28 cellular contexts compared by ENCODE assay signal in genomic region chr2:228417966-228418365, GRCh38.
DNase-seq lines count a peak whose midpoint lies in the region; ATAC-seq, FAIRE-seq and TF ChIP-seq lines count a peak whose summit lies in the region.
"Had no signal": no experiment of that assay in that cellular context is flagged by ENCODE, and none has a peak within 500 bp of the region (broad histone marks: within the 10 kb centered on the region; RNA-seq: fewer than 3 reads in every experiment).

No MANE protein-coding gene starts in this region.

- peak; percentile 28 for FAIRE-seq in RCC 7860 (lab: Jason Lieb, UNC)
- FAIRE-seq: pancreas, TTC549 had no signal

- H3K27ac ChIP-seq in testis (no peak overlapping the region), right cardiac atrium (ENCODE audit: low read length) (no peak overlapping the region)
- H3K27ac ChIP-seq: 22Rv1, heart left ventricle, pancreas, tibial artery had no signal

- ATAC-seq in right cardiac atrium = no peak
- ATAC-seq: heart left ventricle; naive thymus-derived CD8-positive, alpha-beta T cell; pancreas had no signal

- DNase-seq in DMS79 treated with DMSO at 0.1 percent for 48 hours (lab: John Stamatoyannopoulos, UW) (peak; percentile 51), DMS79 (lab: John Stamatoyannopoulos, UW) (no peak), RCC 7860 (ENCODE audit: low spot score) (no peak), fibroblast of the aortic adventitia (ENCODE audit: low read depth) (peak; percentile 2), testis (no peak), right cardiac atrium (no peak), KBM-7 (no peak)
- no peak for DNase-seq in activated CD4-positive, alpha-beta T cell treated with anti-CD3 and anti-CD28 coated beads for 4 hours
- DNase-seq: activated CD4-positive, alpha-beta T cell treated with anti-CD3 and anti-CD28 coated beads, Interleukin-2, amount 50 U/mL, for 1 hour; activated CD8-positive, alpha-beta memory T cell treated with anti-CD3 and anti-CD28 coated beads, Interleukin-2, amount 50 U/mL, for 48 hours; activated gamma-delta T cell treated with Interleukin-2 at 50 U/mL for 16 hours; amygdala; C1 segment of cervical spinal cord; cerebellar nuclear complex; effector CD8-positive, alpha-beta T cell; heart left ventricle; immature natural killer cell; naive thymus-derived CD8-positive, alpha-beta T cell; NCI-H2029 treated with DMSO at 0.1 percent for 48 hours; NCI-H510A; pancreas; Right ventricle myocardium superior; stimulated activated CD4-positive, alpha-beta T cell treated with anti-CD3 and anti-CD28 coated beads, Interleukin-2, amount 100 ng/mL, for 24 hours; stimulated activated naive CD4-positive, alpha-beta T cell treated with Interleukin-2 at 50 U/mL for 16 hours; tibial artery had no signal

- no peaks in the 10 kb centered on the region for H3K4me1 ChIP-seq in testis
- H3K4me1 ChIP-seq in right cardiac atrium (ENCODE audit: control insufficient read depth, insufficient read depth, low read length) = peaks cover 1% of the 10 kb centered on the region
- H3K4me1 ChIP-seq: HAP-1, pancreas, tibial artery had no signal

- H3K4me3 ChIP-seq in fibroblast of the aortic adventitia (ENCODE audit: low read depth, low read length) = no peak overlapping the region
- H3K4me3 ChIP-seq in testis = no peak overlapping the region
- no peak overlapping the region for H3K4me3 ChIP-seq in right cardiac atrium (ENCODE audit: low read length)
- H3K4me3 ChIP-seq: HAP-1, heart left ventricle, pancreas, tibial artery had no signal

- TF ChIP-seq CTCF in fibroblast of the aortic adventitia (IDR thresholded peaks at IDR 0.05; ENCODE audit: insufficient read depth, low read length) = no peak
- TF ChIP-seq CTCF in testis (IDR thresholded peaks at IDR 0.05) = no peak

- in situ Hi-C loops in KBM-7 (cut with MboI; ENCODE audit: low pct_unique_long_range_greater_than_20kb, low sequenced_read_pairs) = no loop called here

- no peaks in the 10 kb centered on the region for H3K27me3 ChIP-seq in testis
- H3K27me3 ChIP-seq in right cardiac atrium (ENCODE audit: control insufficient read depth, insufficient read depth) = no peaks in the 10 kb centered on the region
- H3K27me3 ChIP-seq: heart left ventricle, pancreas, tibial artery had no signal

- H3K9me3 ChIP-seq in testis (no peaks in the 10 kb centered on the region), right cardiac atrium (ENCODE audit: control insufficient read depth, low read length) (no peaks in the 10 kb centered on the region)
- H3K9me3 ChIP-seq: HAP-1, pancreas, tibial artery had no signal

- no peaks in the 10 kb centered on the region for H3K36me3 ChIP-seq in testis (ENCODE audit: low read depth, missing control alignments)
- H3K36me3 ChIP-seq: HAP-1, heart left ventricle, pancreas, tibial artery had no signal

- intact Hi-C loops in testis (cut with DNase I; ENCODE audit: low total_unique reads) (no loop called here), right cardiac atrium (cut with DNase I) (no loop called here)

- TF ChIP-seq POLR2A in testis (IDR thresholded peaks at IDR 0.05) = no peak

- 24 to 32% methylated on average over 1 of the region's 1 CpG for WGBS in testis, 2 donors
- WGBS in right cardiac atrium = 22% methylated on average over 1 of the region's 1 CpG

Comparison
In these comparisons a context has a peak if more than half of its experiments do, and no peak if none do; other contexts are left out.
1. DNase-seq: peak in DMS79 treated with DMSO at 0.1 percent for 48 hours (single experiment) and fibroblast of the aortic adventitia (single experiment); none in DMS79 (single experiment), RCC 7860 (single experiment), testis (single experiment), right cardiac atrium (0 of 3), activated CD4-positive, alpha-beta T cell treated with anti-CD3 and anti-CD28 coated beads for 4 hours (0 of 2) and KBM-7 (single experiment).